In genomic region chr18:42813570-42813969, GRCh38 we compare ENCODE assay signal across 16 cellular contexts.
DNase-seq lines count a peak whose midpoint lies in the region; TF ChIP-seq lines count a peak whose summit lies in the region.
"Had no signal": no experiment of that assay in that cellular context is flagged by ENCODE, and none has a peak within 500 bp of the region (broad histone marks: within the 10 kb centered on the region; RNA-seq: fewer than 3 reads in every experiment).

No MANE protein-coding gene starts in this region.

- H2BK15ac ChIP-seq in neuronal stem cell (ENCODE audit: low read length): no peak overlapping the region

- H2BK12ac ChIP-seq in neuronal stem cell (ENCODE audit: low read length): no peak overlapping the region

- H3K9me3 ChIP-seq in neuronal stem cell (replicated peaks in 1 of 2; ENCODE audit: control insufficient read depth in 2 of 2, insufficient read depth in 1 of 2, low read depth in 1 of 2, low read length in 2 of 2): no peaks in the 10 kb centered on the region
- H3K9me3 ChIP-seq: BE2C had no signal

- no peak overlapping the region for H2AK5ac ChIP-seq in neuronal stem cell (ENCODE audit: low read depth, low read length)

- no peak overlapping the region for H3K18ac ChIP-seq in neuronal stem cell (ENCODE audit: low read length)

- peak; percentile 28 for DNase-seq in Ammon's horn (ENCODE audit: low spot score)
- DNase-seq in HCEC 1CT: peak; percentile 22
- no peak for DNase-seq in glutamatergic neuron
- no peak for DNase-seq in neuronal stem cell (ENCODE audit: low spot score)
- no peak for DNase-seq in DMS153 (lab: John Stamatoyannopoulos, UW)
- DNase-seq in NK-92 treated with Interleukin-12 subunit alpha and Interleukin-12 subunit beta, amount 100 ng/mL, for 24 hours (lab: John Stamatoyannopoulos, UW): no peak
- DNase-seq in DMS 273 treated with DMSO at 0.1 percent for 48 hours (lab: John Stamatoyannopoulos, UW): no peak
- DNase-seq: BE2C; C1 segment of cervical spinal cord; CD4-positive, CD25-positive, alpha-beta regulatory T cell; CD8-positive, alpha-beta memory T cell; COR-L47; DMS79; GDM1 had no signal

- no peak overlapping the region for H4K91ac ChIP-seq in neuronal stem cell (ENCODE audit: low read depth, low read length, poor library complexity)

- no peak overlapping the region for H3K4me2 ChIP-seq in neuronal stem cell (ENCODE audit: insufficient read depth, low read length, poor library complexity, severe bottlenecking)
- H3K4me2 ChIP-seq: GM23338 had no signal

- no peak overlapping the region for H2BK5ac ChIP-seq in neuronal stem cell (ENCODE audit: low read length)

- peak overlapping the region; percentile 38 for H2AFZ ChIP-seq in neuronal stem cell (ENCODE audit: low read length)
- H2AFZ ChIP-seq: GM23338 had no signal

- no peak overlapping the region for H3K4me3 ChIP-seq in neuronal stem cell (ENCODE audit: low read length in 2 of 2)
- H3K4me3 ChIP-seq: GM23338 had no signal

- peaks cover 2% of the 10 kb centered on the region for H3K27me3 Mint-ChIP-seq in glutamatergic neuron (ENCODE audit: unreplicated experiment)
- H3K27me3 Mint-ChIP-seq: CD4-positive, CD25-positive, alpha-beta regulatory T cell; CD8-positive, alpha-beta memory T cell had no signal

- no peak overlapping the region for H3K27ac ChIP-seq in neuronal stem cell (replicated peaks; ENCODE audit: low read length)
- H3K27ac ChIP-seq: HL-60 had no signal

- no peak overlapping the region for H2BK120ac ChIP-seq in neuronal stem cell (ENCODE audit: low read depth, low read length)

- H3K4me3 Mint-ChIP-seq in glutamatergic neuron (ENCODE audit: unreplicated experiment): no peak overlapping the region
- H3K4me3 Mint-ChIP-seq: CD4-positive, CD25-positive, alpha-beta regulatory T cell; CD8-positive, alpha-beta memory T cell; GM23338 had no signal

- no peak overlapping the region for H3K14ac ChIP-seq in neuronal stem cell (ENCODE audit: low read length)

- H3K36me3 Mint-ChIP-seq in glutamatergic neuron (ENCODE audit: unreplicated experiment): no peaks in the 10 kb centered on the region
- H3K36me3 Mint-ChIP-seq: CD4-positive, CD25-positive, alpha-beta regulatory T cell; CD8-positive, alpha-beta memory T cell had no signal

- H3K4me1 ChIP-seq in neuronal stem cell (ENCODE audit: control insufficient read depth in 2 of 2, insufficient read depth in 1 of 2, low read depth in 1 of 2, low read length in 2 of 2): no peaks in the 10 kb centered on the region
- H3K4me1 ChIP-seq: BE2C had no signal

- H3K79me1 ChIP-seq in neuronal stem cell (ENCODE audit: low read depth, low read length): no peaks in the 10 kb centered on the region

- no peaks in the 10 kb centered on the region for H3K36me3 ChIP-seq in neuronal stem cell (replicated peaks in 1 of 2; ENCODE audit: control insufficient read depth in 2 of 2, insufficient read depth in 2 of 2, low read length in 2 of 2)
- H3K36me3 ChIP-seq: BE2C had no signal

- no peak overlapping the region for H4K8ac ChIP-seq in neuronal stem cell (ENCODE audit: low read depth, low read length)

- no peaks in the 10 kb centered on the region for H3K27me3 ChIP-seq in neuronal stem cell (ENCODE audit: control insufficient read depth in 3 of 3, insufficient read depth in 3 of 3, low read depth in 1 of 3, low read length in 3 of 3)
- H3K27me3 ChIP-seq: BE2C had no signal

- H3K27ac Mint-ChIP-seq in glutamatergic neuron (ENCODE audit: unreplicated experiment): peak overlapping the region; percentile 14
- H3K27ac Mint-ChIP-seq: CD4-positive, CD25-positive, alpha-beta regulatory T cell; CD8-positive, alpha-beta memory T cell; GM23338 had no signal

- no peak for TF ChIP-seq CTCF in glutamatergic neuron (IDR thresholded peaks at IDR 0.05; ENCODE audit: partially characterized antibody, unreplicated experiment)

- peaks cover 10% of the 10 kb centered on the region for H3K4me1 Mint-ChIP-seq in glutamatergic neuron (ENCODE audit: low read depth, unreplicated experiment)
- H3K4me1 Mint-ChIP-seq: CD4-positive, CD25-positive, alpha-beta regulatory T cell; CD8-positive, alpha-beta memory T cell had no signal

- H3K9ac ChIP-seq in neuronal stem cell (ENCODE audit: low read depth, low read length, poor library complexity): no peak overlapping the region

- WGBS in neuronal stem cell (ENCODE audit: extremely low coverage in 2 of 2, insufficient read length in 2 of 2, insufficient replicate concordance in 1 of 2), 2 donors: no CpG with 5 or more reads among the region's 4 CpGs

- no peak overlapping the region for H3K23ac ChIP-seq in neuronal stem cell (ENCODE audit: low read depth, low read length, poor library complexity)

- H3K4ac ChIP-seq in neuronal stem cell (ENCODE audit: low read length): no peak overlapping the region

- no peaks in the 10 kb centered on the region for H3K9me3 Mint-ChIP-seq in glutamatergic neuron (ENCODE audit: unreplicated experiment)
- H3K9me3 Mint-ChIP-seq: GM23338 had no signal

Comparison
In these comparisons a context has a peak if more than half of its experiments do, and no peak if none do; other contexts are left out.
1. DNase-seq: peak in Ammon's horn (single experiment) and HCEC 1CT (single experiment); none in glutamatergic neuron (single experiment), neuronal stem cell (single experiment), DMS153 (single experiment), NK-92 treated with Interleukin-12 subunit alpha and Interleukin-12 subunit beta, amount 100 ng/mL, for 24 hours (single experiment) and DMS 273 treated with DMSO at 0.1 percent for 48 hours (single experiment).